2 cellular contexts compared by ENCODE assay signal in the genomic region with DNA sequence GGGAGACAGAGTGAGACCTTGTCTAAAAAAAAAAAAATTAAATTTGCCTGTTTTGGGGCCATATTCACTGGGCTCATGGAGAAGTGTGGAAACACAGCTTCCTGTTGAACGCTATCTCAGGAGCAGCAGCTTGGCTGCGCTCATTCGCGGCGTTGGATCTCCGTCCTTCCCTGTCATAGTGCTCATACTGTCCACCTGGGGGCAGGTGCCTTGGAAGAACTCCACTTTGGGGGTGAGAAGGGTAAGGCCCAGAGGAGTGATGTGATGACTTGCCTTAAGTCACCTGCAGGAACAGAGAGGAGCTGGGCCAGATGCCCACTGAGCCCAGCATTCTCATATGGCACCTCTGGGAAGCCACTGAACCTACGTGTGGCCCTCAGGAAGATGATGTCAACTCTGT.
TF ChIP-seq lines count a peak whose summit lies in the region.

No MANE protein-coding gene starts in this region.

TF ChIP-seq in GM23338, 12 proteins besides CTCF, POLR2A, EP300 and RAD21 (continued from another document and continues in another):
- TF ChIP-seq, protein P1, sequence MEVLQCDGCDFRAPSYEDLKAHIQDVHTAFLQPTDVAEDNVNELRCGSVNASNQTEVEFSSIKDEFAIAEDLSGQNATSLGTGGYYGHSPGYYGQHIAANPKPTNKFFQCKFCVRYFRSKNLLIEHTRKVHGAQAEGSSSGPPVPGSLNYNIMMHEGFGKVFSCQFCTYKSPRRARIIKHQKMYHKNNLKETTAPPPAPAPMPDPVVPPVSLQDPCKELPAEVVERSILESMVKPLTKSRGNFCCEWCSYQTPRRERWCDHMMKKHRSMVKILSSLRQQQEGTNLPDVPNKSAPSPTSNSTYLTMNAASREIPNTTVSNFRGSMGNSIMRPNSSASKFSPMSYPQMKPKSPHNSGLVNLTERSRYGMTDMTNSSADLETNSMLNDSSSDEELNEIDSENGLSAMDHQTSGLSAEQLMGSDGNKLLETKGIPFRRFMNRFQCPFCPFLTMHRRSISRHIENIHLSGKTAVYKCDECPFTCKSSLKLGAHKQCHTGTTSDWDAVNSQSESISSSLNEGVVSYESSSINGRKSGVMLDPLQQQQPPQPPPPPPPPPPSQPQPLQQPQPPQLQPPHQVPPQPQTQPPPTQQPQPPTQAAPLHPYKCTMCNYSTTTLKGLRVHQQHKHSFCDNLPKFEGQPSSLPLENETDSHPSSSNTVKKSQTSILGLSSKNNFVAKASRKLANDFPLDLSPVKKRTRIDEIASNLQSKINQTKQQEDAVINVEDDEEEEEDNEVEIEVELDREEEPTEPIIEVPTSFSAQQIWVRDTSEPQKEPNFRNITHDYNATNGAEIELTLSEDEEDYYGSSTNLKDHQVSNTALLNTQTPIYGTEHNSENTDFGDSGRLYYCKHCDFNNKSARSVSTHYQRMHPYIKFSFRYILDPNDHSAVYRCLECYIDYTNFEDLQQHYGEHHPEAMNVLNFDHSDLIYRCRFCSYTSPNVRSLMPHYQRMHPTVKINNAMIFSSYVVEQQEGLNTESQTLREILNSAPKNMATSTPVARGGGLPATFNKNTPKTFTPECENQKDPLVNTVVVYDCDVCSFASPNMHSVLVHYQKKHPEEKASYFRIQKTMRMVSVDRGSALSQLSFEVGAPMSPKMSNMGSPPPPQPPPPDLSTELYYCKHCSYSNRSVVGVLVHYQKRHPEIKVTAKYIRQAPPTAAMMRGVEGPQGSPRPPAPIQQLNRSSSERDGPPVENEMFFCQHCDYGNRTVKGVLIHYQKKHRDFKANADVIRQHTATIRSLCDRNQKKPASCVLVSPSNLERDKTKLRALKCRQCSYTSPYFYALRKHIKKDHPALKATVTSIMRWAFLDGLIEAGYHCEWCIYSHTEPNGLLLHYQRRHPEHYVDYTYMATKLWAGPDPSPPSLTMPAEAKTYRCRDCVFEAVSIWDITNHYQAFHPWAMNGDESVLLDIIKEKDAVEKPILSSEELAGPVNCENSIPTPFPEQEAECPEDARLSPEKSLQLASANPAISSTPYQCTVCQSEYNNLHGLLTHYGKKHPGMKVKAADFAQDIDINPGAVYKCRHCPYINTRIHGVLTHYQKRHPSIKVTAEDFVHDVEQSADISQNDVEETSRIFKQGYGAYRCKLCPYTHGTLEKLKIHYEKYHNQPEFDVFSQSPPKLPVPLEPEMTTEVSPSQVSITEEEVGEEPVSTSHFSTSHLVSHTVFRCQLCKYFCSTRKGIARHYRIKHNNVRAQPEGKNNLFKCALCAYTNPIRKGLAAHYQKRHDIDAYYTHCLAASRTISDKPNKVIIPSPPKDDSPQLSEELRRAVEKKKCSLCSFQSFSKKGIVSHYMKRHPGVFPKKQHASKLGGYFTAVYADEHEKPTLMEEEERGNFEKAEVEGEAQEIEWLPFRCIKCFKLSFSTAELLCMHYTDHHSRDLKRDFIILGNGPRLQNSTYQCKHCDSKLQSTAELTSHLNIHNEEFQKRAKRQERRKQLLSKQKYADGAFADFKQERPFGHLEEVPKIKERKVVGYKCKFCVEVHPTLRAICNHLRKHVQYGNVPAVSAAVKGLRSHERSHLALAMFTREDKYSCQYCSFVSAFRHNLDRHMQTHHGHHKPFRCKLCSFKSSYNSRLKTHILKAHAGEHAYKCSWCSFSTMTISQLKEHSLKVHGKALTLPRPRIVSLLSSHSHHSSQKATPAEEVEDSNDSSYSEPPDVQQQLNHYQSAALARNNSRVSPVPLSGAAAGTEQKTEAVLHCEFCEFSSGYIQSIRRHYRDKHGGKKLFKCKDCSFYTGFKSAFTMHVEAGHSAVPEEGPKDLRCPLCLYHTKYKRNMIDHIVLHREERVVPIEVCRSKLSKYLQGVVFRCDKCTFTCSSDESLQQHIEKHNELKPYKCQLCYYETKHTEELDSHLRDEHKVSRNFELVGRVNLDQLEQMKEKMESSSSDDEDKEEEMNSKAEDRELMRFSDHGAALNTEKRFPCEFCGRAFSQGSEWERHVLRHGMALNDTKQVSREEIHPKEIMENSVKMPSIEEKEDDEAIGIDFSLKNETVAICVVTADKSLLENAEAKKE (CRISPR knock-in tag; IDR thresholded peaks at IDR 0.05), result no peak
- TF ChIP-seq CREB1 (CRISPR knock-in tag; IDR thresholded peaks at IDR 0.05; ENCODE audit: low read depth) (no peak), JUNB (IDR thresholded peaks at IDR 0.05; ENCODE audit: unreplicated experiment) (no peak), ZNF114 (CRISPR knock-in tag; IDR thresholded peaks at IDR 0.05) (no peak), REST (IDR thresholded peaks at IDR 0.05; ENCODE audit: unreplicated experiment) (no peak), ZNF331 (CRISPR knock-in tag; IDR thresholded peaks at IDR 0.05; ENCODE audit: low read depth) (no peak), EZH2phosphoT487 (IDR thresholded peaks at IDR 0.05; ENCODE audit: unreplicated experiment) (no peak), EZH2 (IDR thresholded peaks at IDR 0.05; ENCODE audit: low read depth, unreplicated experiment) (no peak), NANOG (IDR thresholded peaks at IDR 0.05; ENCODE audit: borderline replicate concordance) (no peak), POLR2AphosphoS5 (IDR thresholded peaks at IDR 0.05; ENCODE audit: low read depth) (no peak)

TF ChIP-seq in HEK293, 187 proteins besides CTCF, POLR2A, EP300 and RAD21 (continued from another document):
- TF ChIP-seq, protein P2, sequence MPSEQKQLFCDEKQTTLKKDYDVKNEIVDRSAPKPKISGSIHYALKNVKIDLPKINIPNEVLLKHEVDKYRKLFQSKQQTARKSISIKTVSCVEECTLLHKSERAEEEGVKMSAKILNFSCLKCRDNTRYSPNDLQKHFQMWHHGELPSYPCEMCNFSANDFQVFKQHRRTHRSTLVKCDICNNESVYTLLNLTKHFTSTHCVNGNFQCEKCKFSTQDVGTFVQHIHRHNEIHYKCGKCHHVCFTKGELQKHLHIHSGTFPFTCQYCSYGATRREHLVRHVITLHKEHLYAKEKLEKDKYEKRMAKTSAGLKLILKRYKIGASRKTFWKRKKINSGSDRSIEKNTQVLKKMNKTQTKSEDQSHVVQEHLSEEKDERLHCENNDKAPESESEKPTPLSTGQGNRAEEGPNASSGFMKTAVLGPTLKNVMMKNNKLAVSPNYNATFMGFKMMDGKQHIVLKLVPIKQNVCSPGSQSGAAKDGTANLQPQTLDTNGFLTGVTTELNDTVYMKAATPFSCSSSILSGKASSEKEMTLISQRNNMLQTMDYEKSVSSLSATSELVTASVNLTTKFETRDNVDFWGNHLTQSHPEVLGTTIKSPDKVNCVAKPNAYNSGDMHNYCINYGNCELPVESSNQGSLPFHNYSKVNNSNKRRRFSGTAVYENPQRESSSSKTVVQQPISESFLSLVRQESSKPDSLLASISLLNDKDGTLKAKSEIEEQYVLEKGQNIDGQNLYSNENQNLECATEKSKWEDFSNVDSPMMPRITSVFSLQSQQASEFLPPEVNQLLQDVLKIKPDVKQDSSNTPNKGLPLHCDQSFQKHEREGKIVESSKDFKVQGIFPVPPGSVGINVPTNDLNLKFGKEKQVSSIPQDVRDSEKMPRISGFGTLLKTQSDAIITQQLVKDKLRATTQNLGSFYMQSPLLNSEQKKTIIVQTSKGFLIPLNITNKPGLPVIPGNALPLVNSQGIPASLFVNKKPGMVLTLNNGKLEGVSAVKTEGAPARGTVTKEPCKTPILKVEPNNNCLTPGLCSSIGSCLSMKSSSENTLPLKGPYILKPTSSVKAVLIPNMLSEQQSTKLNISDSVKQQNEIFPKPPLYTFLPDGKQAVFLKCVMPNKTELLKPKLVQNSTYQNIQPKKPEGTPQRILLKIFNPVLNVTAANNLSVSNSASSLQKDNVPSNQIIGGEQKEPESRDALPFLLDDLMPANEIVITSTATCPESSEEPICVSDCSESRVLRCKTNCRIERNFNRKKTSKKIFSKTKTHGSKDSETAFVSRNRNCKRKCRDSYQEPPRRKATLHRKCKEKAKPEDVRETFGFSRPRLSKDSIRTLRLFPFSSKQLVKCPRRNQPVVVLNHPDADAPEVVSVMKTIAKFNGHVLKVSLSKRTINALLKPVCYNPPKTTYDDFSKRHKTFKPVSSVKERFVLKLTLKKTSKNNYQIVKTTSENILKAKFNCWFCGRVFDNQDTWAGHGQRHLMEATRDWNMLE (tag by site-specific recombination; conservative IDR thresholded peaks at IDR 0.05; ENCODE audit: low read depth), result no peak
- TF ChIP-seq ZFP41 (tag by site-specific recombination; IDR thresholded peaks at IDR 0.05; ENCODE audit: borderline replicate concordance) (no peak), ZFP3 (tag by site-specific recombination; IDR thresholded peaks at IDR 0.05; ENCODE audit: low read depth) (no peak), ZNF837 (tag by site-specific recombination; IDR thresholded peaks at IDR 0.05) (no peak), ZNF639 (tag by site-specific recombination; IDR thresholded peaks at IDR 0.05) (no peak), ZNF623 (tag by site-specific recombination; IDR thresholded peaks at IDR 0.05) (no peak)
